Comparison of ENCODE assay signal across 9 cellular contexts in genomic region chr19:18488838-18489626, GRCh38. TPM values are rescaled to one million over a fixed set of nuclear protein-coding genes. Genes with fewer than 3 reads are reported as not detected.
DNase-seq lines count a peak whose midpoint lies in the region; ATAC-seq and TF ChIP-seq lines count a peak whose summit lies in the region.
"Had no signal": no experiment of that assay in that cellular context is flagged by ENCODE, and none has a peak within 500 bp of the region (broad histone marks: within the 10 kb centered on the region; RNA-seq: fewer than 3 reads in every experiment).

No MANE protein-coding gene starts in this region.

- peak; percentile 64 to 74 (median 69) for ATAC-seq in right lobe of liver
- ATAC-seq in GM19328 (IDR thresholded peaks at IDR 0.05; ENCODE audit: unreplicated experiment), result no peak
- no peak for ATAC-seq in GM18858 (IDR thresholded peaks at IDR 0.05; ENCODE audit: unreplicated experiment)

- peak overlapping the region; percentile 67 for H3K27ac ChIP-seq in C4-2B
- peak overlapping the region; percentile 96 for H3K27ac ChIP-seq in caudate nucleus (ENCODE audit: low read depth, low read length)
- H3K27ac ChIP-seq in right lobe of liver, result peak overlapping the region; percentile 5 to 75 (median 73)
- H3K27ac ChIP-seq: SK-N-MC had no signal

- no peak overlapping the region for H3K4me3 ChIP-seq in LNCaP clone FGC (ENCODE audit: low read depth, low read length)
- H3K4me3 ChIP-seq in right lobe of liver, result no peak overlapping the region
- H3K4me3 ChIP-seq: SK-N-MC had no signal

- peaks cover 4 to 42% (median 19%) of the 10 kb centered on the region in 4 donors for H3K4me1 ChIP-seq in right lobe of liver

- no peaks in the 10 kb centered on the region for H3K36me3 ChIP-seq in right lobe of liver

- DNase-seq in LNCaP clone FGC (ENCODE audit: low read depth) (peak; percentile 54), caudate nucleus (lab: John Stamatoyannopoulos, UW) (peak in 48 of 61 donors; percentile 24 to 96 (median 70)), right lobe of liver (peak in 2 of 3 donors; percentile 77 to 87), dedifferentiated amniotic fluid mesenchymal stem cell (ENCODE audit: extremely low spot score) (no peak), AML-193 (lab: John Stamatoyannopoulos, UW) (no peak)

- 49% methylated on average over 7 of the region's 22 CpGs for WGBS in right lobe of liver (ENCODE audit: insufficient coverage, low coverage, low lambda C conversion rate, missing lambda C conversion rate)

- intact Hi-C loops in right lobe of liver (cut with DNase I), result no loop called here

- no peak for TF ChIP-seq POLR2A in right lobe of liver (IDR thresholded peaks at IDR 0.05)

- H3K9me3 ChIP-seq in right lobe of liver, result no peaks in the 10 kb centered on the region

- H3K27me3 ChIP-seq in right lobe of liver, result no peaks in the 10 kb centered on the region

- TF ChIP-seq CTCF in C4-2B (conservative IDR thresholded peaks at IDR 0.05) (peak; percentile 50; the same call in 1 of the 2 replicates), LNCaP clone FGC (IDR thresholded peaks at IDR 0.05; ENCODE audit: control insufficient read depth, extremely low read depth, insufficient read depth) (peak; percentile 54), right lobe of liver (IDR thresholded peaks at IDR 0.05) (peak; percentile 18 to 44 (median 38))

RNA-seq across cellular contexts. Expression of gene ELL, which starts 32.8 kb away (rescaled TPM):
- total RNA-seq in right lobe of liver, result 10 to 100 TPM in 2 of 6 experiments, 1 to 10 TPM in 4; 5.3 to 11.9 (median 8.6) TPM

RNA-seq across cellular contexts. Expression of gene ISYNA1, which starts 51.1 kb away (rescaled TPM):
- 1 to 10 TPM; 6.5 to 8.3 (median 7.8) TPM for total RNA-seq in right lobe of liver

RNA-seq across cellular contexts. Expression of gene FKBP8, which starts 54.3 kb away (rescaled TPM):
- 100 to 1,000 TPM in 3 of 6 experiments, 10 to 100 TPM in 3; 92.7 to 179 (median 118) TPM for total RNA-seq in right lobe of liver

Comparison
In these comparisons a context has a peak if more than half of its experiments do, and no peak if none do; other contexts are left out.
1. DNase-seq: peak in LNCaP clone FGC (single experiment), caudate nucleus (48 of 61) and right lobe of liver (2 of 3); none in dedifferentiated amniotic fluid mesenchymal stem cell (single experiment) and AML-193 (0 of 2).
2. ATAC-seq: peak in right lobe of liver (4 of 4); none in GM19328 (single experiment) and GM18858 (single experiment).
3. Peak in every context shown above with its lines, with median percentiles within 50 percentile points of each other: H3K27ac ChIP-seq and CTCF ChIP-seq.